Comparison of ENCODE assay signal across 18 cellular contexts in the genomic region with DNA sequence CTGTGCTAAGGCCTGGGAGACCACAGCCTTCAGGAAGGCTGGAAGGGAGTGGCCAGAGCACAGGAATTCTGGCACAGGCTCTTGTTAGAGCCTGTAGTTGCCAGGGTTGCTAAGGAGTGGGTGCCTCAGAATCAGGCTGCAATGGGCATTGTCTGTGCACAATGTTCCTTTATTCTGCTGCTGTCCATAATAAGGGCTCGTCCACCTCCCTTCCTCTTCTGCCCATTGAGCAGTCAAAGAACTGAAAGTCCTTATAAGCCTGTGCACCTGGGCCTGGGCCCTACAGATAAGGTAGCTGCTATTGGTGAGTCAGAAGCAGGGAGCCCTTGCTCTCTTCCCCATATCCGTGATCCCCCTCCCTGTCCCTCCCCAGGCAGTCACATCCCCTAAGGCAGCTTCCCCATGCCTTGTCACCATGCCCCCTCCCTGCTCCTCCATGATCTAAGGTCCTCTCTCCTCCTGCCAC. TPM values are rescaled to one million over a fixed set of nuclear protein-coding genes. Genes with fewer than 3 reads are reported as not detected.
DNase-seq lines count a peak whose midpoint lies in the region; ATAC-seq, FAIRE-seq and TF ChIP-seq lines count a peak whose summit lies in the region.
"Had no signal": no experiment of that assay in that cellular context is flagged by ENCODE, and none has a peak within 500 bp of the region (broad histone marks: within the 10 kb centered on the region; RNA-seq: fewer than 3 reads in every experiment).

No MANE protein-coding gene starts in this region.

- peak; percentile 68 for DNase-seq in MG63
- DNase-seq in K562 (ENCODE audit: extremely low read depth in 1 of 4, low spot score in 3 of 4), result peak; percentile 93 to 97 (median 94)
- no peak for DNase-seq in left ventricle myocardium inferior
- no peak for DNase-seq in activated naive CD4-positive, alpha-beta T cell (lab: John Stamatoyannopoulos, UW)
- no peak for DNase-seq in Karpas-422
- DNase-seq in HT-29 (ENCODE audit: low spot score), result no peak
- DNase-seq: activated CD8-positive, alpha-beta memory T cell treated with anti-CD3 and anti-CD28 coated beads, Interleukin-2, amount 50 U/mL, for 48 hours; KG1; NCI-H2081 treated with DMSO at 0.1 percent for 48 hours; stimulated activated naive CD4-positive, alpha-beta T cell treated with Interleukin-2 at 50 U/mL for 16 hours had no signal

- FAIRE-seq in K562 (lab: Jason Lieb, UNC), result peak; percentile 100

- CTCF ChIA-PET in K562 (lab: Yijun Ruan, JAX; ENCODE audit: low intra/inter-chr PET ratio), result no interaction called here

- in situ Hi-C loops in K562 (cut with MboI), result no loop called here

- H3K9me1 ChIP-seq in K562 (ENCODE audit: control insufficient read depth, insufficient read depth, low read length), result peaks cover 6% of the 10 kb centered on the region

- ATAC-seq in K562, result peak; percentile 97
- no peak for ATAC-seq in HG03342 (IDR thresholded peaks at IDR 0.05; ENCODE audit: unreplicated experiment)
- ATAC-seq: GM23338 had no signal

- H4K20me1 ChIP-seq in K562 (replicated peaks; ENCODE audit: control insufficient read depth, insufficient read depth, low read length), result no peaks in the 10 kb centered on the region
- no peaks in the 10 kb centered on the region for H4K20me1 ChIP-seq in Karpas-422 (ENCODE audit: insufficient read depth, low read depth, low read length)

- H3K4me2 ChIP-seq in K562 (ENCODE audit: insufficient read depth, low read length), result peak overlapping the region; percentile 74
- H3K4me2 ChIP-seq in Karpas-422 (ENCODE audit: low read depth, low read length, poor library complexity, severe bottlenecking), result no peak overlapping the region
- H3K4me2 ChIP-seq: GM23338 had no signal

- H3K36me3 ChIP-seq in MG63 (no peaks in the 10 kb centered on the region), K562 (ENCODE audit: control insufficient read depth, insufficient read depth, low read length) (no peaks in the 10 kb centered on the region), left ventricle myocardium inferior (no peaks in the 10 kb centered on the region), rectal smooth muscle tissue (ENCODE audit: control insufficient read depth, insufficient read depth, low read length) (no peaks in the 10 kb centered on the region), Karpas-422 (ENCODE audit: insufficient read depth, low read length) (no peaks in the 10 kb centered on the region)
- H3K36me3 ChIP-seq: ascending aorta, neutrophil had no signal

- intact Hi-C loops in K562 (cut with micrococcal nuclease) (no loop called here), left ventricle myocardium inferior (cut with micrococcal nuclease) (no loop called here)

- 0% methylated on average over 1 of the region's 2 CpGs for WGBS in K562 (ENCODE audit: insufficient coverage, low coverage, missing lambda C conversion rate)

- H3K27ac ChIP-seq in K562 (ENCODE audit: extremely low read depth, low read depth, low read length) (peak overlapping the region; percentile 74), left ventricle myocardium inferior (replicated peaks) (peak overlapping the region; percentile 67), rectal smooth muscle tissue (ENCODE audit: low read depth, low read length) (peak overlapping the region; percentile 19), Karpas-422 (ENCODE audit: low read length) (no peak overlapping the region)
- H3K27ac ChIP-seq: ascending aorta, epithelial cell of prostate, neutrophil had no signal

- TF ChIP-seq RAD21 in K562 (CRISPR knock-in tag; conservative IDR thresholded peaks at IDR 0.05 in 1 of 2, IDR thresholded peaks at IDR 0.05 in 1 of 2), result no peak

- no TSS peak for BruUV-seq in K562 (replicated peaks; lab: Mats Ljungman, UMichigan)

- peak; percentile 61 for TF ChIP-seq POLR2A in K562 (conservative IDR thresholded peaks at IDR 0.05)

- peak overlapping the region; percentile 56 to 80 for H3K9ac ChIP-seq in K562 (ENCODE audit: insufficient read depth in 1 of 2, low read depth in 2 of 2, low read length in 2 of 2)
- H3K9ac ChIP-seq in rectal smooth muscle tissue (ENCODE audit: low read length), result no peak overlapping the region
- no peak overlapping the region for H3K9ac ChIP-seq in Karpas-422 (ENCODE audit: low read length)

- POLR2A ChIA-PET in K562 (lab: Yijun Ruan, JAX), result interaction anchor here (0.6 to 2.4 kb wide), 6 partner anchors 9 to 301 kb away, joined by 3 to 18 read pairs (median 3); partner anchors contain the start of gene USB1

- no peaks in the 10 kb centered on the region for H3K79me2 ChIP-seq in K562 (ENCODE audit: control insufficient read depth, insufficient read depth, low read length)
- H3K79me2 ChIP-seq in Karpas-422 (ENCODE audit: low read length), result no peaks in the 10 kb centered on the region

- H3K4me3 ChIP-seq in MG63, result no peak overlapping the region
- H3K4me3 ChIP-seq in K562, result no peak overlapping the region
- no peak overlapping the region for H3K4me3 ChIP-seq in left ventricle myocardium inferior
- no peak overlapping the region for H3K4me3 ChIP-seq in rectal smooth muscle tissue (ENCODE audit: low read length)
- H3K4me3 ChIP-seq in Karpas-422 (ENCODE audit: low read length), result no peak overlapping the region
- H3K4me3 ChIP-seq: ascending aorta, GM23338 had no signal

- H3K9me2 ChIP-seq in Karpas-422 (replicated peaks; ENCODE audit: insufficient read depth, low read length), result no peaks in the 10 kb centered on the region

- no peaks in the 10 kb centered on the region for H3K27me3 ChIP-seq in MG63
- H3K27me3 ChIP-seq in K562 (ENCODE audit: control insufficient read depth in 2 of 2, insufficient read depth in 2 of 2, low read length in 2 of 2), result no peaks in the 10 kb centered on the region
- no peaks in the 10 kb centered on the region for H3K27me3 ChIP-seq in left ventricle myocardium inferior (ENCODE audit: low read depth)
- no peaks in the 10 kb centered on the region for H3K27me3 ChIP-seq in rectal smooth muscle tissue (ENCODE audit: control insufficient read depth, insufficient read depth, low read length)
- no peaks in the 10 kb centered on the region for H3K27me3 ChIP-seq in Karpas-422 (ENCODE audit: low read length)
- H3K27me3 ChIP-seq: ascending aorta, neutrophil had no signal

- TF ChIP-seq CTCF in K562 (IDR thresholded peaks at IDR 0.05 in 2 of 3, conservative IDR thresholded peaks at IDR 0.05 in 1 of 3; ENCODE audit: insufficient read depth in 2 of 3, low read depth in 1 of 3, low read length in 3 of 3) (no peak), left ventricle myocardium inferior (IDR thresholded peaks at IDR 0.05; ENCODE audit: borderline replicate concordance) (no peak)

- peak; percentile 92 for TF ChIP-seq EP300 in K562 (IDR thresholded peaks at IDR 0.05; ENCODE audit: low read length)

- peak overlapping the region; percentile 88 for H2AFZ ChIP-seq in K562 (ENCODE audit: low read depth, low read length)
- no peak overlapping the region for H2AFZ ChIP-seq in Karpas-422 (ENCODE audit: low read length)
- H2AFZ ChIP-seq: GM23338 had no signal

- peaks cover 28 to 42% of the 10 kb centered on the region in 2 experiments for H3K4me1 ChIP-seq in K562 (replicated peaks in 1 of 2; ENCODE audit: control insufficient read depth in 2 of 2, insufficient read depth in 2 of 2, low read length in 2 of 2)
- peaks cover 10% of the 10 kb centered on the region for H3K4me1 ChIP-seq in left ventricle myocardium inferior
- H3K4me1 ChIP-seq in rectal smooth muscle tissue (ENCODE audit: control insufficient read depth, insufficient read depth, low read length), result peaks cover 6% of the 10 kb centered on the region
- no peaks in the 10 kb centered on the region for H3K4me1 ChIP-seq in Karpas-422 (ENCODE audit: low read length)
- H3K4me1 ChIP-seq: ascending aorta had no signal

- H3K9me3 ChIP-seq in MG63 (no peaks in the 10 kb centered on the region), K562 (replicated peaks; ENCODE audit: control insufficient read depth, insufficient read depth, low read depth, low read length) (no peaks in the 10 kb centered on the region), left ventricle myocardium inferior (replicated peaks) (no peaks in the 10 kb centered on the region), Karpas-422 (ENCODE audit: low read length) (no peaks in the 10 kb centered on the region)
- H3K9me3 ChIP-seq: ascending aorta, neutrophil had no signal

RNA-seq across cellular contexts. Expression of gene CNGB1, which starts 5.4 kb away (rescaled TPM):
- not detected in 2 replicates for total RNA-seq in MG63 (2014; rRNA removed; shearing (Covaris generic); ENCODE audit: low replicate concordance)
- total RNA-seq in K562 (2011; cell fraction: chromatin; rRNA removed; ENCODE audit: low replicate concordance), result not detected in 2 replicates
- total RNA-seq in K562 (2011; cell fraction: nucleolus; rRNA removed), result not detected in 2 replicates
- not detected in 2 replicates for total RNA-seq in K562 (2011; cell fraction: nucleoplasm; rRNA removed)
- not detected in 2 replicates for total RNA-seq in K562 (2014; rRNA removed)
- not detected in 2 replicates for total RNA-seq in K562 (2014; rRNA removed; fragmentation: Illumina TruSeq; extraction: Trizol)
- not detected in 2 replicates for total RNA-seq in K562 (2015; rRNA removed; fragmentation: Illumina TruSeq; extraction: Trizol)
- total RNA-seq in K562 (2021), result not detected in 2 replicates
- polyA plus RNA-seq in K562 (2011; rRNA removed), result not detected in 2 replicates
- not detected in 2 replicates for polyA plus RNA-seq in K562 (2011; cell fraction: cytosol; rRNA removed)
- not detected in 2 replicates for polyA plus RNA-seq in K562 (2011; cell fraction: nucleus; rRNA removed)
- polyA plus RNA-seq in K562 (2012), result not detected in 2 replicates
- polyA plus RNA-seq in K562 (2014; fragmentation: Illumina TruSeq; extraction: Trizol), result not detected in 2 replicates
- not detected for polyA plus RNA-seq in K562 (2014; fragmentation: Nextera tagmentation; extraction: Ambion mirVana)
- polyA plus RNA-seq in K562 (2014; rRNA removed), result not detected in 2 replicates
- polyA minus RNA-seq in K562 (2011; rRNA and poly(A)+ RNA removed), result not detected in 2 replicates
- polyA minus RNA-seq in K562 (2011; cell fraction: cytosol; rRNA and poly(A)+ RNA removed), result not detected in 2 replicates
- polyA minus RNA-seq in K562 (2011; cell fraction: nucleus; rRNA and poly(A)+ RNA removed), result not detected in 2 replicates
- not detected for total RNA-seq in left ventricle myocardium inferior
- not detected in 2 replicates for total RNA-seq in Karpas-422 (2014; rRNA removed; shearing (Covaris generic); ENCODE audit: low replicate concordance)
- total RNA-seq in HT-29 (2014; rRNA removed; shearing (Covaris generic)), result not detected in 2 replicates
- total RNA-seq: ascending aorta; CD8-positive, alpha-beta memory T cell; GM23338; kidney epithelial cell had no signal
- polyA plus RNA-seq: CD8-positive, alpha-beta memory T cell; GM23338 had no signal

RNA-seq across cellular contexts. Expression of gene ZNF319, which starts 24.1 kb away (rescaled TPM):
- 9.3 and 15.5 TPM in 2 replicates for total RNA-seq in MG63 (2014; rRNA removed; shearing (Covaris generic); ENCODE audit: low replicate concordance)
- total RNA-seq in K562 (2011; cell fraction: chromatin; rRNA removed; ENCODE audit: low replicate concordance), result 3.7 and 13.4 TPM in 2 replicates
- 6.6 and 7.3 TPM in 2 replicates for total RNA-seq in K562 (2011; cell fraction: nucleolus; rRNA removed)
- 3.7 and 4.7 TPM in 2 replicates for total RNA-seq in K562 (2011; cell fraction: nucleoplasm; rRNA removed)
- 1.4 TPM in 2 replicates for total RNA-seq in K562 (2014; rRNA removed)
- 0.80 and 0.87 TPM in 2 replicates for total RNA-seq in K562 (2014; rRNA removed; fragmentation: Illumina TruSeq; extraction: Trizol)
- 1.0 and 1.2 TPM in 2 replicates for total RNA-seq in K562 (2015; rRNA removed; fragmentation: Illumina TruSeq; extraction: Trizol)
- total RNA-seq in K562 (2021), result 5.2 and 5.7 TPM in 2 replicates
- polyA plus RNA-seq in K562 (2011; rRNA removed), result 1.4 and 2.0 TPM in 2 replicates
- 2.3 and 3.2 TPM in 2 replicates for polyA plus RNA-seq in K562 (2011; cell fraction: cytosol; rRNA removed)
- 4.9 and 5.1 TPM in 2 replicates for polyA plus RNA-seq in K562 (2011; cell fraction: nucleus; rRNA removed)
- polyA plus RNA-seq in K562 (2012), result 3.2 and 6.6 TPM in 2 replicates
- 2.1 and 3.6 TPM in 2 replicates for polyA plus RNA-seq in K562 (2014; fragmentation: Illumina TruSeq; extraction: Trizol)
- polyA plus RNA-seq in K562 (2014; fragmentation: Nextera tagmentation; extraction: Ambion mirVana), result under 1 TPM; 0.20 to 0.31 TPM
- 2.7 and 3.2 TPM in 2 replicates for polyA plus RNA-seq in K562 (2014; rRNA removed)
- polyA minus RNA-seq in K562 (2011; rRNA and poly(A)+ RNA removed), result 2.2 and 3.0 TPM in 2 replicates
- polyA minus RNA-seq in K562 (2011; cell fraction: cytosol; rRNA and poly(A)+ RNA removed), result 3.2 and 6.1 TPM in 2 replicates
- 5.5 and 6.2 TPM in 2 replicates for polyA minus RNA-seq in K562 (2011; cell fraction: nucleus; rRNA and poly(A)+ RNA removed)
- total RNA-seq in left ventricle myocardium inferior, result 10.0 TPM
- total RNA-seq in Karpas-422 (2014; rRNA removed; shearing (Covaris generic); ENCODE audit: low replicate concordance), result 3.7 and 5.3 TPM in 2 replicates
- 1.5 and 2.0 TPM in 2 replicates for total RNA-seq in HT-29 (2014; rRNA removed; shearing (Covaris generic))

RNA-seq across cellular contexts. Expression of gene USB1, which starts 24.8 kb away (rescaled TPM):
- total RNA-seq in MG63 (2014; rRNA removed; shearing (Covaris generic); ENCODE audit: low replicate concordance), result 17.9 and 23.9 TPM in 2 replicates
- total RNA-seq in K562 (2011; cell fraction: chromatin; rRNA removed; ENCODE audit: low replicate concordance), result 49.8 and 89.2 TPM in 2 replicates
- total RNA-seq in K562 (2011; cell fraction: nucleolus; rRNA removed), result 52.8 and 56.4 TPM in 2 replicates
- total RNA-seq in K562 (2011; cell fraction: nucleoplasm; rRNA removed), result 57.2 and 72.5 TPM in 2 replicates
- total RNA-seq in K562 (2014; rRNA removed) (18.0 and 19.4 TPM in 2 replicates), K562 (2014; rRNA removed; fragmentation: Illumina TruSeq; extraction: Trizol) (12.1 and 13.1 TPM in 2 replicates), K562 (2015; rRNA removed; fragmentation: Illumina TruSeq; extraction: Trizol) (16.0 and 18.9 TPM in 2 replicates), K562 (2021) (69.6 and 73.6 TPM in 2 replicates), left ventricle myocardium inferior (35.2 TPM)
- polyA plus RNA-seq in K562 (2011; rRNA removed) (46.2 and 60.1 TPM in 2 replicates), K562 (2014; fragmentation: Illumina TruSeq; extraction: Trizol) (64.4 and 93.9 TPM in 2 replicates), K562 (2014; fragmentation: Nextera tagmentation; extraction: Ambion mirVana) (10 to 100 TPM; 11.6 to 12.1 TPM), K562 (2014; rRNA removed) (53.8 and 67.5 TPM in 2 replicates)
- 64.2 and 91.2 TPM in 2 replicates for polyA plus RNA-seq in K562 (2011; cell fraction: cytosol; rRNA removed)
- 37.6 and 65.1 TPM in 2 replicates for polyA plus RNA-seq in K562 (2011; cell fraction: nucleus; rRNA removed)
- polyA plus RNA-seq in K562 (2012), result 49.3 and 58.2 TPM in 2 replicates
- 29.9 and 44.9 TPM in 2 replicates for polyA minus RNA-seq in K562 (2011; rRNA and poly(A)+ RNA removed)
- polyA minus RNA-seq in K562 (2011; cell fraction: cytosol; rRNA and poly(A)+ RNA removed), result 42.9 and 56.9 TPM in 2 replicates
- polyA minus RNA-seq in K562 (2011; cell fraction: nucleus; rRNA and poly(A)+ RNA removed), result 27.5 and 27.6 TPM in 2 replicates
- 19.6 and 28.3 TPM in 2 replicates for total RNA-seq in Karpas-422 (2014; rRNA removed; shearing (Covaris generic); ENCODE audit: low replicate concordance)
- total RNA-seq in HT-29 (2014; rRNA removed; shearing (Covaris generic)), result 18.8 and 24.4 TPM in 2 replicates

RNA-seq across cellular contexts. Expression of gene MMP15, which starts 49.2 kb away (rescaled TPM):
- total RNA-seq in MG63 (2014; rRNA removed; shearing (Covaris generic); ENCODE audit: low replicate concordance), result 9.9 and 14.5 TPM in 2 replicates
- 6.1 and 32.3 TPM in 2 replicates for total RNA-seq in K562 (2011; cell fraction: chromatin; rRNA removed; ENCODE audit: low replicate concordance)
- 29.6 and 31.0 TPM in 2 replicates for total RNA-seq in K562 (2011; cell fraction: nucleolus; rRNA removed)
- 16.6 and 19.7 TPM in 2 replicates for total RNA-seq in K562 (2011; cell fraction: nucleoplasm; rRNA removed)
- total RNA-seq in K562 (2014; rRNA removed) (10.3 and 11.9 TPM in 2 replicates), K562 (2014; rRNA removed; fragmentation: Illumina TruSeq; extraction: Trizol) (1.9 and 2.9 TPM in 2 replicates), K562 (2015; rRNA removed; fragmentation: Illumina TruSeq; extraction: Trizol) (5.5 and 5.6 TPM in 2 replicates), K562 (2021) (20.3 and 20.4 TPM in 2 replicates), left ventricle myocardium inferior (64.1 TPM)
- polyA plus RNA-seq in K562 (2011; rRNA removed) (3.0 and 8.4 TPM in 2 replicates), K562 (2014; fragmentation: Illumina TruSeq; extraction: Trizol) (6.3 and 8.6 TPM in 2 replicates), K562 (2014; fragmentation: Nextera tagmentation; extraction: Ambion mirVana) (under 1 TPM; 0.01 to 0.06 TPM), K562 (2014; rRNA removed) (7.9 and 9.6 TPM in 2 replicates)
- 8.5 and 13.5 TPM in 2 replicates for polyA plus RNA-seq in K562 (2011; cell fraction: cytosol; rRNA removed)
- polyA plus RNA-seq in K562 (2011; cell fraction: nucleus; rRNA removed), result 14.8 and 18.6 TPM in 2 replicates
- polyA plus RNA-seq in K562 (2012), result 9.6 and 14.7 TPM in 2 replicates
- polyA minus RNA-seq in K562 (2011; rRNA and poly(A)+ RNA removed), result 2.8 and 3.4 TPM in 2 replicates
- polyA minus RNA-seq in K562 (2011; cell fraction: cytosol; rRNA and poly(A)+ RNA removed), result 11.7 and 17.5 TPM in 2 replicates
- polyA minus RNA-seq in K562 (2011; cell fraction: nucleus; rRNA and poly(A)+ RNA removed), result 6.5 and 10.6 TPM in 2 replicates
- 4.1 and 5.2 TPM in 2 replicates for total RNA-seq in Karpas-422 (2014; rRNA removed; shearing (Covaris generic); ENCODE audit: low replicate concordance)
- total RNA-seq in HT-29 (2014; rRNA removed; shearing (Covaris generic)), result 75.9 and 94.1 TPM in 2 replicates

Comparison
In these comparisons a context has a peak if more than half of its experiments do, and no peak if none do; other contexts are left out.
1. DNase-seq: peak in MG63 (single experiment) and K562 (4 of 4); none in left ventricle myocardium inferior (single experiment), activated naive CD4-positive, alpha-beta T cell (0 of 4), Karpas-422 (single experiment) and HT-29 (single experiment).
2. H3K9ac ChIP-seq: peak in K562 (2 of 2); none in rectal smooth muscle tissue (single experiment) and Karpas-422 (single experiment).